1 cellular context compared by ENCODE assay signal in genomic region chr1:62423580-62424242, GRCh38.
A peak's percentile ranks its signal among the peaks of the same experiment; 100 is the strongest.
TF ChIP-seq lines count a peak whose summit lies in the region.

No MANE protein-coding gene starts in this region.

TF ChIP-seq in HepG2, 621 proteins besides CTCF, POLR2A, EP300 and RAD21 (continued from another document and continues in another):
- TF ChIP-seq ZNF512 (CRISPR knock-in tag; IDR thresholded peaks at IDR 0.05), result no peak
- TF ChIP-seq ZFP41 (CRISPR knock-in tag; IDR thresholded peaks at IDR 0.05; ENCODE audit: borderline replicate concordance), result no peak
- no peak for TF ChIP-seq ZFP36L2 (CRISPR knock-in tag; IDR thresholded peaks at IDR 0.05)
- TF ChIP-seq ZBTB33 (CRISPR knock-in tag; IDR thresholded peaks at IDR 0.05), result peak; percentile 73
- TF ChIP-seq BATF2 (CRISPR knock-in tag; IDR thresholded peaks at IDR 0.05), result no peak
- TF ChIP-seq DMTF1 (CRISPR knock-in tag; IDR thresholded peaks at IDR 0.05), result no peak
- no peak for TF ChIP-seq ZNF546 (CRISPR knock-in tag; conservative IDR thresholded peaks at IDR 0.05)
- TF ChIP-seq ZNF747 (CRISPR knock-in tag; IDR thresholded peaks at IDR 0.05; ENCODE audit: borderline replicate concordance), result no peak
- TF ChIP-seq CEBPZ (IDR thresholded peaks at IDR 0.05; ENCODE audit: low read length), result no peak
- TF ChIP-seq TFDP1 (CRISPR knock-in tag; IDR thresholded peaks at IDR 0.05; ENCODE audit: borderline replicate concordance), result peak; percentile 90; the same call in 1 of the 2 replicates
- TF ChIP-seq RERE (CRISPR knock-in tag; IDR thresholded peaks at IDR 0.05; ENCODE audit: low read depth), result 0 out of 2 replicates have a peak, but pooled peaks have one; percentile 52
- peak; percentile 77; the same call in 1 of the 2 replicates for TF ChIP-seq EHMT2 (IDR thresholded peaks at IDR 0.05; ENCODE audit: borderline replicate concordance, low read depth, low read length)
- 0 out of 2 replicates have a peak, but pooled peaks have one; percentile 18 for TF ChIP-seq ZBTB14 (CRISPR knock-in tag; IDR thresholded peaks at IDR 0.05)
- 0 out of 2 replicates have a peak, but pooled peaks have one; percentile 30 for TF ChIP-seq ELF4 (CRISPR knock-in tag; IDR thresholded peaks at IDR 0.05; ENCODE audit: borderline replicate concordance)
- TF ChIP-seq PAWR (CRISPR knock-in tag; IDR thresholded peaks at IDR 0.05; ENCODE audit: borderline replicate concordance), result no peak
- TF ChIP-seq HOXA7 (CRISPR knock-in tag; IDR thresholded peaks at IDR 0.05), result no peak
- TF ChIP-seq KLF15 (CRISPR knock-in tag; IDR thresholded peaks at IDR 0.05; ENCODE audit: borderline replicate concordance), result no peak
- TF ChIP-seq GFI1 (CRISPR knock-in tag; IDR thresholded peaks at IDR 0.05; ENCODE audit: borderline replicate concordance), result peak; percentile 86
- TF ChIP-seq ZNF569 (CRISPR knock-in tag; IDR thresholded peaks at IDR 0.05; ENCODE audit: borderline replicate concordance), result no peak
- peak; percentile 72; the same call in 1 of the 2 replicates for TF ChIP-seq BRF2 (CRISPR knock-in tag; IDR thresholded peaks at IDR 0.05)
- no peak; the same call in 1 of the 2 replicates for TF ChIP-seq IRF9 (CRISPR knock-in tag; IDR thresholded peaks at IDR 0.05; ENCODE audit: borderline replicate concordance)
- TF ChIP-seq DR1 (CRISPR knock-in tag; IDR thresholded peaks at IDR 0.05), result peak; percentile 56; the same call in 1 of the 2 replicates
- TF ChIP-seq MAZ (IDR thresholded peaks at IDR 0.05; ENCODE audit: borderline replicate concordance, low read depth, low read length), result peak; percentile 34; the same call in 1 of the 2 replicates
- peak; percentile 54; the same call in 1 of the 2 replicates for TF ChIP-seq MAZ (CRISPR knock-in tag; IDR thresholded peaks at IDR 0.05; ENCODE audit: low read depth)
- TF ChIP-seq SP140L (CRISPR knock-in tag; IDR thresholded peaks at IDR 0.05; ENCODE audit: borderline replicate concordance), result no peak
- peak; percentile 83 for TF ChIP-seq IKZF5 (CRISPR knock-in tag; IDR thresholded peaks at IDR 0.05)
- peak; percentile 52; the same call in 1 of the 2 replicates for TF ChIP-seq ZNF362 (CRISPR knock-in tag; IDR thresholded peaks at IDR 0.05; ENCODE audit: borderline replicate concordance)
- TF ChIP-seq RCOR2 (CRISPR knock-in tag; IDR thresholded peaks at IDR 0.05), result peak; percentile 74
- TF ChIP-seq GATAD1 (CRISPR knock-in tag; IDR thresholded peaks at IDR 0.05), result peak; percentile 52; the same call in 1 of the 2 replicates
- no peak for TF ChIP-seq ZNF720 (CRISPR knock-in tag; IDR thresholded peaks at IDR 0.05)
